In the genomic region with DNA sequence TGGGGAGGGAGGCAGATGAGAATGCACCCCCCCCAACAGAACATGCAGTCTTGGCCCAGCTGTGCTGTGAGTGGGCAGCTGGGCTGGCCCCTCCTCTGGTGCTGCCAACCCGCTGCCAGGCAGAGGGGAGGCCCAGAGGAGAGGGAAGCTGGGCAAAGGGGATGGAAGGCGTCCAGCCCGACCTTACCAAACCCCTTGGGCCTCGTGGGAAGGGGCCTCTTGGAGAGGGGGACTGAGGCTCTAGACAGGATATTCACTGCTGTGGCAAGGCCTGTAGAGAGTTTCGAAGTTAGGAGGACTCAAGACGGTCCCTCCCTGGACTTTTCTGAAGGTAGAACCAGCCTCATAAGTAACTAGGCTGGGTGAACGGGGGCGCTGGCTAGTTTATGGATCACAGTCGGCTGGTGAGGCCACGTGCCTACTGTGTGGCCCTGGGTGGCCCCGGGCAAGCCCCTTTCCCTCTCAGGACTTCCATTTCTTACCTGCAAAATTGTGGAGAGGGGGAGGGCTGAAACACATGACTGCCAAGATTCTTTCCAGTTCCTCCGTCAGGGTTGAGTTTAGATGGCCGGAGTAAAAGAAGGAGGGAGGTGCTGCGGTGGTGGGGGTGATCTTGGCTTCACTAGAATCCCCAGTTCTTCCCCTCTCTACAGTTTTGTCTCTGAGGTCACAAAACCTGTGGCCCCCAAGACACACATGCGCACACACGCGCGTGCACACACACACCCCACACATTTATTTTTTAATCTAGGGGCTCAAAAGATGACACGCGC, we compare ENCODE assay signal across 8 cellular contexts. TPM values are rescaled to one million over a fixed set of nuclear protein-coding genes. Genes with fewer than 3 reads are reported as not detected.
A peak's percentile ranks its signal among the peaks of the same experiment; 100 is the strongest.
DNase-seq lines count a peak whose midpoint lies in the region; ATAC-seq and TF ChIP-seq lines count a peak whose summit lies in the region.

No MANE protein-coding gene starts in this region.

- intact Hi-C loops in Right ventricle myocardium superior (cut with DNase I): no loop called here

- no peak for TF ChIP-seq CTCF in Loucy (conservative IDR thresholded peaks at IDR 0.05; ENCODE audit: low read length)
- TF ChIP-seq CTCF in progenitor cell of endocrine pancreas (IDR thresholded peaks at IDR 0.05; ENCODE audit: unreplicated experiment): no peak

- peaks cover 54% of the 10 kb centered on the region for H3K27me3 Mint-ChIP-seq in progenitor cell of endocrine pancreas

- H3K9me2 ChIP-seq in Loucy (replicated peaks; ENCODE audit: low read depth, low read length): no peaks in the 10 kb centered on the region

- no peaks in the 10 kb centered on the region for H3K27me3 ChIP-seq in Loucy (ENCODE audit: insufficient read depth, low read length, poor library complexity, severe bottlenecking)

- peak overlapping the region; percentile 18; the same call in 1 of the 2 replicates for H2AFZ ChIP-seq in Loucy (ENCODE audit: low read length)

- H3K4me3 Mint-ChIP-seq in progenitor cell of endocrine pancreas (ENCODE audit: low read depth): peak overlapping the region; percentile 53

- H3K36me3 Mint-ChIP-seq in progenitor cell of endocrine pancreas (ENCODE audit: insufficient read depth): no peaks in the 10 kb centered on the region

- no peaks in the 10 kb centered on the region for H3K9me3 Mint-ChIP-seq in progenitor cell of endocrine pancreas (ENCODE audit: low read depth)

- peaks cover 1% of the 10 kb centered on the region for H3K4me1 Mint-ChIP-seq in progenitor cell of endocrine pancreas (ENCODE audit: low read depth)

- peak; percentile 56 for DNase-seq in activated naive CD4-positive, alpha-beta T cell treated with Interleukin-2 at 50 U/mL for 16 hours
- DNase-seq in Right ventricle myocardium superior: peak; percentile 71
- DNase-seq in progenitor cell of endocrine pancreas (ENCODE audit: low spot score, unreplicated experiment): no peak
- DNase-seq in NCI-H510A treated with DMSO at 0.1 percent for 48 hours (lab: John Stamatoyannopoulos, UW): no peak
- no peak for DNase-seq in NCI-H2196 treated with DMSO at 0.1 percent for 48 hours (lab: John Stamatoyannopoulos, UW; ENCODE audit: unreplicated experiment)
- no peak for DNase-seq in MV-4-11 (lab: John Stamatoyannopoulos, UW)

- H3K4me1 ChIP-seq in Loucy (ENCODE audit: insufficient read depth, low read length, poor library complexity, severe bottlenecking): peaks cover 56% of the 10 kb centered on the region

- peaks cover 18% of the 10 kb centered on the region for H3K36me3 ChIP-seq in Loucy (ENCODE audit: insufficient read depth, low read length)

- peak overlapping the region; percentile 98 for H3K9ac ChIP-seq in Loucy (ENCODE audit: low read depth, low read length, poor library complexity, severe bottlenecking)

- no peak overlapping the region for H3K27ac Mint-ChIP-seq in progenitor cell of endocrine pancreas

- no peaks in the 10 kb centered on the region for H3F3A ChIP-seq in Loucy (ENCODE audit: low read depth)

- no peaks in the 10 kb centered on the region for H3K9me3 ChIP-seq in Loucy (ENCODE audit: insufficient read depth, low read depth, low read length)

- H3K4me2 ChIP-seq in Loucy (ENCODE audit: low read depth, low read length, poor library complexity, severe bottlenecking): peak overlapping the region; percentile 98

- peak overlapping the region; percentile 91 for H3K4me3 ChIP-seq in Loucy (ENCODE audit: low read length, poor library complexity, severe bottlenecking)

- peaks cover 89% of the 10 kb centered on the region for H3K79me2 ChIP-seq in Loucy (ENCODE audit: insufficient read depth, low read length)

- peak; percentile 22 for ATAC-seq in GM18502 (IDR thresholded peaks at IDR 0.05; ENCODE audit: poor library complexity, unreplicated experiment)
- peak; percentile 45 for ATAC-seq in Right ventricle myocardium superior (ENCODE audit: poor library complexity)

- H4K20me1 ChIP-seq in Loucy (ENCODE audit: insufficient read depth, low read length, poor library complexity, severe bottlenecking): peaks cover 37% of the 10 kb centered on the region

RNA-seq across cellular contexts. Expression of a gene that starts 0.8 kb away (rescaled TPM):
- total RNA-seq in Right ventricle myocardium superior: 14.9 TPM
- total RNA-seq in progenitor cell of endocrine pancreas: 0.74 and 1.4 TPM in 2 replicates

RNA-seq across cellular contexts. Expression of a gene that starts 11.3 kb away (rescaled TPM):
- total RNA-seq in Right ventricle myocardium superior (30.0 TPM), progenitor cell of endocrine pancreas (43.3 and 46.8 TPM in 2 replicates)

Comparison
In these comparisons a context has a peak if more than half of its experiments do, and no peak if none do; other contexts are left out.
1. DNase-seq: peak in activated naive CD4-positive, alpha-beta T cell treated with Interleukin-2 at 50 U/mL for 16 hours (single experiment) and Right ventricle myocardium superior (single experiment); none in progenitor cell of endocrine pancreas (single experiment), NCI-H510A treated with DMSO at 0.1 percent for 48 hours (single experiment), NCI-H2196 treated with DMSO at 0.1 percent for 48 hours (single experiment) and MV-4-11 (single experiment).